Comparison of ENCODE assay signal across 30 cellular contexts in the genomic region with DNA sequence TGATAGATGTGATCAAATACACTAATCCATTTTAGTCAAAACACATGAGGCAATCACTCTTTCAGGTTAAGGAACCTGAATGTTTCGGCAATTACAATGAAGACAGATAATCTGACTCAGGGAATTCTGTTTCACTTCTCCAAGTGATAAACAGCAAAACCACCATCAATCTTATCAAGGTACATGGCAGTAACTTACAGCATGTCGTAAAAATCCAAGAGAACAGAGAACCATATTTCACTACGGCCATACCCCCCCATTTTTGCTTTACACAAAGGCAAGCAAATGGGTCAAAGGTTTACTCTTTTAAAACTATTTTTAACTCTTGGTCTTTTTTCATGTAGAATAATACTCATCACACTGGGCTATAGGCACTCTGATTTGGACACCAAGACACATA.
"Had no signal": no experiment of that assay in that cellular context is flagged by ENCODE, and none has a peak within 500 bp of the region (broad histone marks: within the 10 kb centered on the region; RNA-seq: fewer than 3 reads in every experiment).

No MANE protein-coding gene starts in this region.

- H3K9ac ChIP-seq: KMS-11 had no signal

- H3K9me3 ChIP-seq: adrenal gland, SJCRH30 had no signal

- H3K27me3 ChIP-seq: adrenal gland, brain microvascular endothelial cell, SJCRH30 had no signal

- H3K27ac ChIP-seq: adrenal gland, brain microvascular endothelial cell, KMS-11, SJCRH30, SK-N-MC had no signal

- H3K36me3 ChIP-seq: adrenal gland, brain microvascular endothelial cell, SJCRH30 had no signal

- ATAC-seq: activated CD8-positive, alpha-beta T cell treated with anti-CD3 and anti-CD28 coated beads, Interleukin-2, amount 10 ng/mL, durations not matched to agents 7 days and 5 days; activated naive CD4-positive, alpha-beta T cell treated with anti-CD3 and anti-CD28 coated beads, Interleukin-2, amount 50 U/mL, for 72 hours; Panc1 had no signal

- DNase-seq: activated CD4-positive, alpha-beta T cell treated with anti-CD3 and anti-CD28 coated beads, Interleukin-2, amount 10 ng/mL, durations not matched to agents 7 days and 5 days; activated CD4-positive, alpha-beta T cell treated with anti-CD3 and anti-CD28 coated beads, Interleukin-2, amount 50 U/mL, for 48 hours; activated CD8-positive, alpha-beta T cell treated with anti-CD3 and anti-CD28 coated beads, Interleukin-2, amount 10 ng/mL, durations not matched to agents 7 days and 5 days; activated gamma-delta T cell treated with Interleukin-2 at 50 U/mL for 16 hours; activated naive CD4-positive, alpha-beta T cell treated with anti-CD3 and anti-CD28 coated beads for 36 hours; activated T-cell treated with anti-CD3 and anti-CD28 coated beads, Interleukin-2, amount 50 U/mL, for 24 hours; adrenal gland; anterior cingulate cortex; brain microvascular endothelial cell; central memory CD4-positive, alpha-beta T cell; MM.1S; MV-4-11; NCI-H1092 treated with DMSO at 0.1 percent for 48 hours; NCI-H1417; NCI-H146; NCI-H187; NCI-H2029 treated with DMSO at 0.1 percent for 48 hours; NCI-H2107; NCI-H2171; NCI-H446; NCI-H524; NCI-H69; NCI-H82; SHP77; SJCRH30; T1000 had no signal

- H3K4me2 ChIP-seq: KMS-11 had no signal

- H3K4me1 ChIP-seq: adrenal gland, SJCRH30 had no signal

- H3K4me3 ChIP-seq: adrenal gland, SJCRH30, SK-N-MC had no signal
